9 cellular contexts compared by ENCODE assay signal in the genomic region with DNA sequence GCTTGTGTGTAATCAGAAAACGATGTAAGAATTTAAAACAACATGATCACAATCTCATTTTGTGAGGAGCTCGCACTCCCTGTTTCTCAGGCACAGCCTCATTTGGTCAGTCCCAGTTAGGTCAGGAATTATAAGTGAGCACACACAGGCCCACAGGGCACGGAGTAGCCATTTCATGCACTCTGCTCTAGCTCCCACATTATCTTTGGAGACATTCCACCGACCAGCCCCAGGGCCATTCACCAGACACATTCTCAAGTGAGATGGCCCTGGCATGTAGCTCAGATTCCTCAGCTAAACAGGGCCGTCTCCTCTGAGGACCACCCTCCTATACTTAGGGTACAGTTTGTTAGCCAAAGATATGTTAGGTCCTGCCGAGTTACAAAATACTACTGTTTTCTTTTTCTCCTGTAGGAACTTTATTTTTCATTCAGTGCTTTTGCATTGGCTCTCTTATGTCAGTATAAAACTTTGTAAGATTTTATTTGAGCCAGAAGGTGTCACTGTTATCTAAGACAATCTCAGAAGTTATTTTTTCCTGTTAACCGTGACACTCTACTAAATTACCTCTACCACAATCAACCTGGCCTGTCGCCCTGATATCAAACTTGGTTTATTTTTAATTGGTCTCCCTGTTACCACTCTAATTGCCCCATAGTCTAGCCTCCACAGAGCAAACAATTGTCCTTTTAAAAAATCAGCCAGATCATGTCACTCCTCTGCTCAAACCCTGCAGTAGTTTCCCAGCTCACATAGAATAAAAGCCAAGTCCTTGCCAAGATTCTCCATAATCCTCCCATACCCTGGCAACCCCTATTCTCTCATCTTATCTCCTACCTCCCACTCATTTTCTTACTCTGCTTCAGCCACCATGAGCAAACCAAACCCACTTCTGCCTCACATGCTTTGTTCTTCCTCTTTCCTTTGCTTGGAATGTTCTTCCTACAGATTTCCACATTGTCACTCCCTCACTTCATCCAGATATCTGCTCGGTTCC.
DNase-seq lines count a peak whose midpoint lies in the region; FAIRE-seq and TF ChIP-seq lines count a peak whose summit lies in the region.
"Had no signal": no experiment of that assay in that cellular context is flagged by ENCODE, and none has a peak within 500 bp of the region (broad histone marks: within the 10 kb centered on the region; RNA-seq: fewer than 3 reads in every experiment).

No MANE protein-coding gene starts in this region.

- H2AFZ ChIP-seq in astrocyte (ENCODE audit: low read depth, low read length), result no peak overlapping the region

- peaks cover 5% of the 10 kb centered on the region for H3K36me3 Mint-ChIP-seq in astrocyte (ENCODE audit: low read depth, unreplicated experiment)
- H3K36me3 Mint-ChIP-seq: activated naive CD8-positive, alpha-beta T cell treated with anti-CD3 and anti-CD28 coated beads, Interleukin-2, amount 10 ng/mL, durations not matched to agents 7 days and 5 days had no signal

- H3K27me3 ChIP-seq in astrocyte (ENCODE audit: insufficient read depth, low read length) (no peaks in the 10 kb centered on the region), H7 (ENCODE audit: control insufficient read depth, insufficient read depth, low read length) (no peaks in the 10 kb centered on the region)

- peak overlapping the region; percentile 64 for H3K27ac Mint-ChIP-seq in astrocyte (ENCODE audit: unreplicated experiment)
- H3K27ac Mint-ChIP-seq: activated naive CD8-positive, alpha-beta T cell treated with anti-CD3 and anti-CD28 coated beads, Interleukin-2, amount 10 ng/mL, durations not matched to agents 7 days and 5 days had no signal

- in situ Hi-C loops in GM13976 (cut with MboI; ENCODE audit: low sequenced_read_pairs, unreplicated experiment), result loop anchor here (5.0 to 10.0 kb wide), 3 partner anchors 324 to 941 kb away; a partner anchor contains a TSS

- peaks cover 32% of the 10 kb centered on the region for H3K4me1 Mint-ChIP-seq in astrocyte (ENCODE audit: low read depth, unreplicated experiment)

- peak overlapping the region; percentile 15 for H3K4me3 Mint-ChIP-seq in astrocyte (ENCODE audit: unreplicated experiment)
- H3K4me3 Mint-ChIP-seq: activated naive CD8-positive, alpha-beta T cell treated with anti-CD3 and anti-CD28 coated beads, Interleukin-2, amount 10 ng/mL, durations not matched to agents 7 days and 5 days had no signal

- FAIRE-seq in astrocyte (lab: Jason Lieb, UNC), result peak; percentile 81

- peak overlapping the region; percentile 83 for H3K27ac ChIP-seq in astrocyte (ENCODE audit: low read depth, low read length)

- H3K4me3 ChIP-seq in astrocyte (ENCODE audit: insufficient read depth, low read depth, low read length) (no peak overlapping the region), H7 (ENCODE audit: insufficient read depth, low read depth, low read length) (no peak overlapping the region)

- H3K4me2 ChIP-seq in astrocyte (ENCODE audit: low read length), result peak overlapping the region; percentile 67

- peak overlapping the region; percentile 54 for H3K9ac ChIP-seq in astrocyte (ENCODE audit: low read length)

- peaks cover 25% of the 10 kb centered on the region for H3K4me1 ChIP-seq in astrocyte (ENCODE audit: insufficient read depth, low read length)

- no peaks in the 10 kb centered on the region for H4K20me1 ChIP-seq in astrocyte (ENCODE audit: insufficient read depth, low read length)

- no peaks in the 10 kb centered on the region for H3K9me3 Mint-ChIP-seq in astrocyte (ENCODE audit: unreplicated experiment)
- H3K9me3 Mint-ChIP-seq: activated naive CD8-positive, alpha-beta T cell treated with anti-CD3 and anti-CD28 coated beads, Interleukin-2, amount 10 ng/mL, durations not matched to agents 7 days and 5 days had no signal

- H3K36me3 ChIP-seq in astrocyte (ENCODE audit: insufficient read depth, low read length) (peaks cover 3% of the 10 kb centered on the region), H7 (replicated peaks; ENCODE audit: control insufficient read depth, insufficient read depth, low read length) (peaks cover 2% of the 10 kb centered on the region; the same call in 1 of the 2 replicates)

- H3K9me3 ChIP-seq in astrocyte (ENCODE audit: insufficient read depth, low read depth, low read length), result no peaks in the 10 kb centered on the region

- peak; percentile 9 for DNase-seq in AG08396 (ENCODE audit: low spot score)
- peak; percentile 22 for DNase-seq in HT-29 (ENCODE audit: low spot score)
- peak; percentile 32 for DNase-seq in astrocyte (ENCODE audit: low read depth)
- peak; percentile 28 for DNase-seq in kidney tubule cell (ENCODE audit: low spot score)
- no peak for DNase-seq in H7
- DNase-seq in activated CD4-positive, alpha-beta T cell treated with anti-CD3 and anti-CD28 coated beads for 4 hours, result no peak
- no peak for DNase-seq in NCI-H187 treated with DMSO at 0.1 percent for 48 hours (lab: John Stamatoyannopoulos, UW)
- no peak for DNase-seq in GM13976 (ENCODE audit: low spot score)
- DNase-seq: activated naive CD8-positive, alpha-beta T cell treated with anti-CD3 and anti-CD28 coated beads, Interleukin-2, amount 10 ng/mL, durations not matched to agents 7 days and 5 days had no signal

- H3K79me2 ChIP-seq in astrocyte (ENCODE audit: insufficient read depth, low read length), result no peaks in the 10 kb centered on the region

- peak; percentile 17 for TF ChIP-seq CTCF in astrocyte (IDR thresholded peaks at IDR 0.05; ENCODE audit: insufficient read depth, low read depth, low read length)
- no peak for TF ChIP-seq CTCF in GM13976 (IDR thresholded peaks at IDR 0.05; ENCODE audit: borderline replicate concordance, control extremely low read depth, extremely low read depth, insufficient read depth, missing control alignments)

- H3K27me3 Mint-ChIP-seq in astrocyte (ENCODE audit: low read depth, unreplicated experiment), result no peaks in the 10 kb centered on the region

Comparison
In these comparisons a context has a peak if more than half of its experiments do, and no peak if none do; other contexts are left out.
1. DNase-seq: peak in AG08396 (single experiment), HT-29 (single experiment), astrocyte (single experiment) and kidney tubule cell (single experiment); none in H7 (single experiment), activated CD4-positive, alpha-beta T cell treated with anti-CD3 and anti-CD28 coated beads for 4 hours (0 of 2), NCI-H187 treated with DMSO at 0.1 percent for 48 hours (single experiment) and GM13976 (single experiment).